Comparison of ENCODE assay signal across 1 cellular context in genomic region chr10:80519936-80520650, GRCh38.
TF ChIP-seq lines count a peak whose summit lies in the region.

No MANE protein-coding gene starts in this region.

TF ChIP-seq in GM12878, 131 proteins besides CTCF, POLR2A, EP300 and RAD21:
- 0 out of 2 replicates have a peak, but pooled peaks have one; percentile 35 for TF ChIP-seq POLR2AphosphoS5 (IDR thresholded peaks at IDR 0.05; ENCODE audit: low read length)
- no peak for TF ChIP-seq MTA3 (IDR thresholded peaks at IDR 0.05; ENCODE audit: borderline replicate concordance, low read length)
- TF ChIP-seq, protein P1, sequence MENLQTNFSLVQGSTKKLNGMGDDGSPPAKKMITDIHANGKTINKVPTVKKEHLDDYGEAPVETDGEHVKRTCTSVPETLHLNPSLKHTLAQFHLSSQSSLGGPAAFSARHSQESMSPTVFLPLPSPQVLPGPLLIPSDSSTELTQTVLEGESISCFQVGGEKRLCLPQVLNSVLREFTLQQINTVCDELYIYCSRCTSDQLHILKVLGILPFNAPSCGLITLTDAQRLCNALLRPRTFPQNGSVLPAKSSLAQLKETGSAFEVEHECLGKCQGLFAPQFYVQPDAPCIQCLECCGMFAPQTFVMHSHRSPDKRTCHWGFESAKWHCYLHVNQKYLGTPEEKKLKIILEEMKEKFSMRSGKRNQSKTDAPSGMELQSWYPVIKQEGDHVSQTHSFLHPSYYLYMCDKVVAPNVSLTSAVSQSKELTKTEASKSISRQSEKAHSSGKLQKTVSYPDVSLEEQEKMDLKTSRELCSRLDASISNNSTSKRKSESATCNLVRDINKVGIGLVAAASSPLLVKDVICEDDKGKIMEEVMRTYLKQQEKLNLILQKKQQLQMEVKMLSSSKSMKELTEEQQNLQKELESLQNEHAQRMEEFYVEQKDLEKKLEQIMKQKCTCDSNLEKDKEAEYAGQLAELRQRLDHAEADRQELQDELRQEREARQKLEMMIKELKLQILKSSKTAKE (IDR thresholded peaks at IDR 0.05; ENCODE audit: low read depth, poor library complexity, severe bottlenecking): no peak
